In genomic region chr18:48139427-48140347, GRCh38 we compare ENCODE assay signal across 1 cellular context.
TF ChIP-seq lines count a peak whose summit lies in the region.

No MANE protein-coding gene starts in this region.

TF ChIP-seq in HEK293, 187 proteins besides CTCF, POLR2A, EP300 and RAD21 (continued from another document):
- peak; percentile 78 for TF ChIP-seq REST (tag by site-specific recombination; IDR thresholded peaks at IDR 0.05)
- TF ChIP-seq ZNF629 (tag by site-specific recombination; IDR thresholded peaks at IDR 0.05) = no peak
- no peak for TF ChIP-seq ZNF837 (tag by site-specific recombination; IDR thresholded peaks at IDR 0.05)
- 0 out of 2 replicates have a peak, but pooled peaks have one; percentile 8 for TF ChIP-seq GLIS1 (tag by site-specific recombination; IDR thresholded peaks at IDR 0.05)
- TF ChIP-seq ZIC2 (tag by site-specific recombination; IDR thresholded peaks at IDR 0.05) = peak; percentile 87
- peak; percentile 78 for TF ChIP-seq ZFHX2 (tag by site-specific recombination; conservative IDR thresholded peaks at IDR 0.05)
- TF ChIP-seq SP3 (tag by site-specific recombination; IDR thresholded peaks at IDR 0.05) = peak; percentile 25; the same call in 1 of the 2 replicates
- 0 out of 2 replicates have a peak, but pooled peaks have one; percentile 11 for TF ChIP-seq SP2 (tag by site-specific recombination; IDR thresholded peaks at IDR 0.05)
- peak; percentile 92 for TF ChIP-seq OSR2 (tag by site-specific recombination; IDR thresholded peaks at IDR 0.05)
- TF ChIP-seq KLF17 (tag by site-specific recombination; IDR thresholded peaks at IDR 0.05) = peak; percentile 16; the same call in 1 of the 2 replicates
